ENCODE assay signal across 18 cellular contexts in the genomic region with DNA sequence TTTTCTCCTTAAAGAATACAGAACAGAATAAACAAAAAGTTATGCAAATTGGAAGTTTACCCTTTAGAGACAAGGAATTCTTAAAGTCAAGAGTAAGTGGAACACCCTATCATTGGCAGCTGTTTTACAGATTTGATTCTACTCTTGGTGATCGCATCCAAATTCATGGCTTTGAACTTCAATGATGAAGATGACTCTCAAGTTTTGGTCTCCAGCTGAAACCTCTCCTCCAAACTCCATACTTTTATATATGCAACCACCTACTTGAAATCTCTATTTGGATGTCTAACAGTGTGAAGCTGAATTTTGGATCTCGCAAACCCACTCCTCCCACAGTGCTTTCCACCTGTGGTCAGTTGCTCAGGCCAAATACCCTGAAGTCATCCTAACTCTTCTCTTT.
DNase-seq lines count a peak whose midpoint lies in the region; ATAC-seq, FAIRE-seq and TF ChIP-seq lines count a peak whose summit lies in the region.
"Had no signal": no experiment of that assay in that cellular context is flagged by ENCODE, and none has a peak within 500 bp of the region (broad histone marks: within the 10 kb centered on the region; RNA-seq: fewer than 3 reads in every experiment).

No MANE protein-coding gene starts in this region.

- H3K4me1 Mint-ChIP-seq in IgD-negative memory B cell: peaks cover 0 to 1% (median 0%) of the 10 kb centered on the region in 3 donors
- peaks cover 2 to 4% of the 10 kb centered on the region in 2 donors for H3K4me1 Mint-ChIP-seq in effector memory CD8-positive, alpha-beta T cell (ENCODE audit: low read depth in 2 of 2)

- no peaks in the 10 kb centered on the region for H3K4me1 ChIP-seq in cardiac muscle cell (ENCODE audit: low read depth)
- no peaks in the 10 kb centered on the region for H3K4me1 ChIP-seq in right cardiac atrium (ENCODE audit: control insufficient read depth, insufficient read depth, low read length)
- peaks cover 0 to 14% (median 3%) of the 10 kb centered on the region in 4 experiments; a peak in 6 of 7 replicates for H3K4me1 ChIP-seq in H1 (replicated peaks in 1 of 4; ENCODE audit: control insufficient read depth in 3 of 4, insufficient read depth in 4 of 4, low read length in 3 of 4)
- H3K4me1 ChIP-seq in neutrophil (ENCODE audit: control insufficient read depth in 1 of 2, insufficient read depth in 1 of 2, low read depth in 1 of 2, low read length in 1 of 2): no peaks in the 10 kb centered on the region

- H3K27me3 Mint-ChIP-seq in IgD-negative memory B cell: no peaks in the 10 kb centered on the region
- H3K27me3 Mint-ChIP-seq in effector memory CD8-positive, alpha-beta T cell: no peaks in the 10 kb centered on the region
- H3K27me3 Mint-ChIP-seq: CD4-positive, CD25-positive, alpha-beta regulatory T cell had no signal

- H2AK5ac ChIP-seq in H1 (ENCODE audit: low read depth, low read length): no peak overlapping the region

- H2BK20ac ChIP-seq in H1 (ENCODE audit: low read length): no peak overlapping the region

- POLR2A ChIA-PET in H1 (lab: Charles Lee; ENCODE audit: partially characterized antibody): interaction anchor here (1.1 to 3.1 kb wide), 4 partner anchors 9 to 81 kb away, joined by 3 to 15 read pairs (median 6); no protein-coding TSS in a partner anchor

- peaks cover 6% of the 10 kb centered on the region for H3K36me3 Mint-ChIP-seq in IgD-negative memory B cell
- H3K36me3 Mint-ChIP-seq in effector memory CD8-positive, alpha-beta T cell (ENCODE audit: insufficient read depth): peaks cover 46% of the 10 kb centered on the region

- no peaks in the 10 kb centered on the region for H3K9me3 Mint-ChIP-seq in IgD-negative memory B cell
- H3K9me3 Mint-ChIP-seq in effector memory CD8-positive, alpha-beta T cell: no peaks in the 10 kb centered on the region
- H3K9me3 Mint-ChIP-seq: CD4-positive, CD25-positive, alpha-beta regulatory T cell had no signal

- ATAC-seq in right cardiac atrium (no peak), HG03378 (IDR thresholded peaks at IDR 0.05; ENCODE audit: unreplicated experiment) (no peak), GM21737 (IDR thresholded peaks at IDR 0.05; ENCODE audit: unreplicated experiment) (no peak)
- no peak for ATAC-seq in effector memory CD8-positive, alpha-beta T cell (replicated peaks)
- ATAC-seq: GM12878, HCT116 had no signal

- CTCF ChIA-PET in H1 (lab: Charles Lee; ENCODE audit: partially characterized antibody): interaction anchor here (3.4 kb wide), 1 partner anchor 10 kb away, joined by 18 read pairs; no protein-coding TSS in a partner anchor

- H3K79me1 ChIP-seq in H1 (ENCODE audit: low read depth, low read length): no peaks in the 10 kb centered on the region

- no peak overlapping the region for H3K4ac ChIP-seq in H1 (replicated peaks; ENCODE audit: insufficient read length, low read depth, low read length)

- peak overlapping the region; percentile 59 to 74 for H3K4me2 ChIP-seq in H1 (ENCODE audit: insufficient read depth in 1 of 2, low read depth in 2 of 2, low read length in 2 of 2)

- H3K27ac Mint-ChIP-seq in IgD-negative memory B cell: peak overlapping the region in 2 of 3 donors; percentile 16 to 72
- H3K27ac Mint-ChIP-seq in effector memory CD8-positive, alpha-beta T cell: peak overlapping the region in 1 of 2 donors; percentile 53

- H3K4me3 ChIP-seq in cardiac muscle cell (no peak overlapping the region), right cardiac atrium (ENCODE audit: low read length) (no peak overlapping the region), H1 (ENCODE audit: extremely low read depth in 1 of 4, insufficient read depth in 2 of 4, low read depth in 3 of 4, low read length in 4 of 4) (peak overlapping the region in 1 of 4 experiments; percentile 9; a peak in 1 of 8 replicates), neutrophil (ENCODE audit: low read depth in 1 of 2, low read length in 1 of 2) (no peak overlapping the region)
- H3K4me3 ChIP-seq: GM12878 had no signal

- intact Hi-C loops in right cardiac atrium (cut with DNase I): no loop called here

- FAIRE-seq in H1 (lab: Jason Lieb, UNC): no peak
- FAIRE-seq: GM12878 had no signal

- no peak overlapping the region for H4K91ac ChIP-seq in H1 (replicated peaks; ENCODE audit: insufficient read length, low read length)

- H3K14ac ChIP-seq in H1 (ENCODE audit: insufficient read length): no peak overlapping the region

- no peak overlapping the region for H2BK12ac ChIP-seq in H1 (ENCODE audit: low read depth, low read length)

- no peaks in the 10 kb centered on the region for H3K79me2 ChIP-seq in H1 (ENCODE audit: control insufficient read depth in 1 of 2, insufficient read depth in 2 of 2, low read length in 2 of 2)

- peak in 1 of 2 experiments; percentile 21; a peak in 1 of 3 replicates for TF ChIP-seq POLR2A in H1 (IDR thresholded peaks at IDR 0.05; ENCODE audit: control extremely low read depth in 1 of 2, low read depth in 2 of 2, low read length in 2 of 2)

- H4K20me1 ChIP-seq in H1 (replicated peaks in 1 of 2; ENCODE audit: control insufficient read depth in 1 of 2, insufficient read depth in 2 of 2, low read length in 2 of 2): no peaks in the 10 kb centered on the region

- no peak overlapping the region for H3K4me3 Mint-ChIP-seq in IgD-negative memory B cell
- no peak overlapping the region for H3K4me3 Mint-ChIP-seq in effector memory CD8-positive, alpha-beta T cell
- H3K4me3 Mint-ChIP-seq: CD4-positive, CD25-positive, alpha-beta regulatory T cell had no signal

- TF ChIP-seq EP300 in H1 (IDR thresholded peaks at IDR 0.05; ENCODE audit: borderline replicate concordance in 1 of 2, low read depth in 2 of 2, low read length in 2 of 2): no peak

- WGBS in right cardiac atrium: 98% methylated on average over 2 of the region's 2 CpGs
- 90% methylated on average over 2 of the region's 2 CpGs; no CpG with 5 or more reads in 1 of the 2 experiments for WGBS in H1 (ENCODE audit: extremely low coverage in 1 of 2, insufficient coverage in 1 of 2, insufficient read length in 1 of 2, insufficient replicate concordance in 2 of 2, low coverage in 1 of 2, low lambda C conversion rate in 2 of 2, missing lambda C conversion rate in 1 of 2), 2 experiments

- TF ChIP-seq CTCF in cardiac muscle cell (IDR thresholded peaks at IDR 0.05; ENCODE audit: low read depth, low read length) (no peak), H1 (IDR thresholded peaks at IDR 0.05; ENCODE audit: control extremely low read depth in 1 of 3, insufficient read depth in 1 of 3, low read depth in 1 of 3, low read length in 3 of 3) (no peak), neutrophil (IDR thresholded peaks at IDR 0.05) (no peak)

- H3K36me3 ChIP-seq in cardiac muscle cell (peaks cover 26% of the 10 kb centered on the region), H1 (ENCODE audit: control insufficient read depth in 2 of 4, insufficient read depth in 4 of 4, low read length in 3 of 4) (peaks cover 4 to 24% (median 13%) of the 10 kb centered on the region in 4 experiments), neutrophil (peaks cover 47% of the 10 kb centered on the region)

- no peak overlapping the region for H3K9ac ChIP-seq in H1 (replicated peaks in 1 of 4; ENCODE audit: extremely low read depth in 1 of 4, low read depth in 3 of 4, low read length in 3 of 4)

- no peak overlapping the region for H2BK120ac ChIP-seq in H1 (replicated peaks; ENCODE audit: low read depth, low read length)

- H3K27ac ChIP-seq in cardiac muscle cell (peak overlapping the region; percentile 12), right cardiac atrium (ENCODE audit: low read length) (no peak overlapping the region), H1 (ENCODE audit: low read depth, low read length) (no peak overlapping the region), neutrophil (peak overlapping the region; percentile 4)

- no peak overlapping the region for H2BK5ac ChIP-seq in H1 (ENCODE audit: low read depth, low read length)

- H3K18ac ChIP-seq in H1 (ENCODE audit: extremely low read depth, low read length): no peak overlapping the region; the same call in 1 of the 2 replicates

- DNase-seq in cardiac muscle cell (ENCODE audit: low read depth in 1 of 2, low spot score in 1 of 2) (no peak), right cardiac atrium (no peak), H1 (ENCODE audit: low read depth in 1 of 2, low spot score in 2 of 2) (no peak)
- DNase-seq in effector memory CD8-positive, alpha-beta T cell: no peak
- DNase-seq: CD4-positive, CD25-positive, alpha-beta regulatory T cell; DMS79; Kasumi-1; NCI-H1105 treated with DMSO at 0.1 percent for 48 hours; NCI-H187; NCI-H69; NK-92 treated with Interleukin-12 subunit alpha and Interleukin-12 subunit beta, amount 100 ng/mL, for 24 hours; SHP77 had no signal

- no peak overlapping the region for H4K8ac ChIP-seq in H1 (ENCODE audit: extremely low read depth, insufficient read depth, low read length)

- H3K27me3 ChIP-seq in cardiac muscle cell (no peaks in the 10 kb centered on the region), right cardiac atrium (ENCODE audit: control insufficient read depth, insufficient read depth) (no peaks in the 10 kb centered on the region), H1 (replicated peaks in 1 of 4; ENCODE audit: control insufficient read depth in 3 of 4, extremely low read depth in 1 of 4, insufficient read depth in 3 of 4, low read length in 3 of 4) (no peaks in the 10 kb centered on the region), neutrophil (no peaks in the 10 kb centered on the region)

- H3K9me3 ChIP-seq in cardiac muscle cell (ENCODE audit: low read depth) (no peaks in the 10 kb centered on the region), right cardiac atrium (ENCODE audit: control insufficient read depth, low read length) (no peaks in the 10 kb centered on the region), H1 (ENCODE audit: insufficient read depth in 2 of 2, low read depth in 1 of 2, low read length in 1 of 2) (no peaks in the 10 kb centered on the region), neutrophil (no peaks in the 10 kb centered on the region)

- H4K5ac ChIP-seq in H1 (ENCODE audit: insufficient read length, low read depth, low read length): peak overlapping the region; percentile 46

- H2BK15ac ChIP-seq in H1 (ENCODE audit: low read length): no peak overlapping the region

- no peaks in the 10 kb centered on the region for H3K23me2 ChIP-seq in H1 (ENCODE audit: low read depth, low read length)

- TF ChIP-seq RAD21 in H1 (IDR thresholded peaks at IDR 0.05 in 1 of 2, conservative IDR thresholded peaks at IDR 0.05 in 1 of 2; ENCODE audit: low read depth in 2 of 2, low read length in 2 of 2): no peak

- no peak overlapping the region for H3K23ac ChIP-seq in H1 (ENCODE audit: insufficient read length)

- no peak overlapping the region for H2AFZ ChIP-seq in H1 (ENCODE audit: low read length)

- no peak overlapping the region for H3K56ac ChIP-seq in H1 (replicated peaks; ENCODE audit: insufficient read length, low read depth, low read length)

TF ChIP-seq in H1, 55 proteins besides CTCF, POLR2A, EP300 and RAD21:
- no peak for TF ChIP-seq NRF1 (IDR thresholded peaks at IDR 0.05; ENCODE audit: low read depth, low read length)

Comparison
In these comparisons a context has a peak if more than half of its experiments do, and no peak if none do; other contexts are left out.
1. H3K27ac ChIP-seq: peak in cardiac muscle cell (single experiment) and neutrophil (single experiment); none in right cardiac atrium (single experiment) and H1 (single experiment).